Comparison of ENCODE assay signal across 2 cellular contexts in genomic region chr17:71407972-71408371, GRCh38.
TF ChIP-seq lines count a peak whose summit lies in the region.

No MANE protein-coding gene starts in this region.

TF ChIP-seq in SK-N-SH, 30 proteins besides CTCF, POLR2A, EP300 and RAD21 (continued from another document):
- TF ChIP-seq GABPA (IDR thresholded peaks at IDR 0.05; ENCODE audit: low read depth) (no peak), SMC3 (IDR thresholded peaks at IDR 0.05; ENCODE audit: low read depth, low read length) (no peak), JUND (IDR thresholded peaks at IDR 0.05) (no peak), ELF1 (IDR thresholded peaks at IDR 0.05) (no peak)

TF ChIP-seq in SK-N-SH treated with all-trans-retinoic acid at 6 μM for 48 hours, 23 proteins besides CTCF, POLR2A, EP300 and RAD21 (continued from another document):
- TF ChIP-seq, protein P1, sequence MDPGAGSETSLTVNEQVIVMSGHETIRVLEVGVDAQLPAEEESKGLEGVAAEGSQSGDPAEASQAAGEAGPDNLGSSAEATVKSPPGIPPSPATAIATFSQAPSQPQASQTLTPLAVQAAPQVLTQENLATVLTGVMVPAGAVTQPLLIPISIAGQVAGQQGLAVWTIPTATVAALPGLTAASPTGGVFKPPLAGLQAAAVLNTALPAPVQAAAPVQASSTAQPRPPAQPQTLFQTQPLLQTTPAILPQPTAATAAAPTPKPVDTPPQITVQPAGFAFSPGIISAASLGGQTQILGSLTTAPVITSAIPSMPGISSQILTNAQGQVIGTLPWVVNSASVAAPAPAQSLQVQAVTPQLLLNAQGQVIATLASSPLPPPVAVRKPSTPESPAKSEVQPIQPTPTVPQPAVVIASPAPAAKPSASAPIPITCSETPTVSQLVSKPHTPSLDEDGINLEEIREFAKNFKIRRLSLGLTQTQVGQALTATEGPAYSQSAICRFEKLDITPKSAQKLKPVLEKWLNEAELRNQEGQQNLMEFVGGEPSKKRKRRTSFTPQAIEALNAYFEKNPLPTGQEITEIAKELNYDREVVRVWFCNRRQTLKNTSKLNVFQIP (CRISPR knock-in tag; IDR thresholded peaks at IDR 0.05; ENCODE audit: borderline replicate concordance, low read depth) = no peak
